ENCODE assay signal across 32 cellular contexts in genomic region chr20:60063739-60064138, GRCh38.
DNase-seq lines count a peak whose midpoint lies in the region; ATAC-seq, FAIRE-seq and TF ChIP-seq lines count a peak whose summit lies in the region.
"Had no signal": no experiment of that assay in that cellular context is flagged by ENCODE, and none has a peak within 500 bp of the region (broad histone marks: within the 10 kb centered on the region; RNA-seq: fewer than 3 reads in every experiment).

No MANE protein-coding gene starts in this region.

- CTCF ChIA-PET in activated CD4-positive, alpha-beta T cell treated with anti-CD3 and anti-CD28 coated beads, Interleukin-2, amount 10 ng/mL, durations not matched to agents 7 days and 5 days (lab: Charles Lee) = interaction anchor here (0.6 kb wide), 1 partner anchor 1080 kb away, joined by 3 read pairs; no protein-coding TSS in a partner anchor

- peaks cover 9% of the 10 kb centered on the region for H3K9me3 ChIP-seq in astrocyte (ENCODE audit: insufficient read depth, low read depth, low read length)
- no peaks in the 10 kb centered on the region for H3K9me3 ChIP-seq in upper lobe of right lung
- H3K9me3 ChIP-seq: esophagus squamous epithelium, pancreas, Peyer's patch had no signal

- H3K27ac Mint-ChIP-seq in activated CD4-positive, alpha-beta T cell treated with anti-CD3 and anti-CD28 coated beads, Interleukin-2, amount 10 ng/mL, durations not matched to agents 7 days and 5 days = peak overlapping the region; percentile 11
- H3K27ac Mint-ChIP-seq in astrocyte (ENCODE audit: unreplicated experiment) (no peak overlapping the region), nephron (peak overlapping the region; percentile 93 to 95 (median 94))
- H3K27ac Mint-ChIP-seq: activated naive CD8-positive, alpha-beta T cell treated with anti-CD3 and anti-CD28 coated beads, Interleukin-2, amount 10 ng/mL, durations not matched to agents 7 days and 5 days; mesothelial cell of epicardium; stimulated activated memory B cell treated with anti-CD40 and anti-IgM and Interleukin-4, amounts not matched to agents 10 μg/mL and 1 μg/mL and 100 μg/mL, for 72 hours had no signal

- H3K4me1 ChIP-seq in astrocyte (ENCODE audit: insufficient read depth, low read length) (peaks cover 7% of the 10 kb centered on the region), upper lobe of right lung (peaks cover 2% of the 10 kb centered on the region)
- H3K4me1 ChIP-seq: pancreas, Peyer's patch had no signal

- H2AFZ ChIP-seq in astrocyte (ENCODE audit: low read depth, low read length) = no peak overlapping the region

- intact Hi-C loops in upper lobe of right lung (cut with DNase I) = no loop called here

- no peak overlapping the region for H3K9ac ChIP-seq in astrocyte (ENCODE audit: low read length)

- no peak for TF ChIP-seq CTCF in astrocyte (IDR thresholded peaks at IDR 0.05; ENCODE audit: insufficient read depth, low read depth, low read length)
- no peak for TF ChIP-seq CTCF in nephron (IDR thresholded peaks at IDR 0.05; ENCODE audit: unreplicated experiment in 3 of 3)
- TF ChIP-seq CTCF in upper lobe of right lung (IDR thresholded peaks at IDR 0.05) = no peak

- H3K27ac ChIP-seq in astrocyte (ENCODE audit: low read depth, low read length) (no peak overlapping the region), upper lobe of right lung (peak overlapping the region; percentile 6)
- H3K27ac ChIP-seq: 22Rv1, pancreas, Peyer's patch had no signal

- no peak overlapping the region for H3K4me3 Mint-ChIP-seq in activated CD4-positive, alpha-beta T cell treated with anti-CD3 and anti-CD28 coated beads, Interleukin-2, amount 10 ng/mL, durations not matched to agents 7 days and 5 days
- H3K4me3 Mint-ChIP-seq in astrocyte (ENCODE audit: unreplicated experiment) = no peak overlapping the region
- no peak overlapping the region for H3K4me3 Mint-ChIP-seq in nephron
- H3K4me3 Mint-ChIP-seq: activated CD4-positive, alpha-beta memory T cell treated with anti-CD3 and anti-CD28 coated beads, Interleukin-2, amount 10 ng/mL, durations not matched to agents 7 days and 5 days; activated naive CD8-positive, alpha-beta T cell treated with anti-CD3 and anti-CD28 coated beads, Interleukin-2, amount 10 ng/mL, durations not matched to agents 7 days and 5 days; CD4-positive, CD25-positive, alpha-beta regulatory T cell; mesothelial cell of epicardium; stimulated activated memory B cell treated with anti-CD40 and anti-IgM and Interleukin-4, amounts not matched to agents 10 μg/mL and 1 μg/mL and 100 μg/mL, for 72 hours had no signal

- FAIRE-seq in astrocyte (lab: Jason Lieb, UNC) = no peak
- FAIRE-seq: GM12891, H1, pancreas, urothelium cell line had no signal

- ATAC-seq in upper lobe of right lung = no peak
- no peak for ATAC-seq in GM19395 (IDR thresholded peaks at IDR 0.05; ENCODE audit: unreplicated experiment)
- ATAC-seq: naive thymus-derived CD4-positive, alpha-beta T cell; stimulated activated memory B cell treated with anti-CD40 and anti-IgM and Interleukin-4, amounts not matched to agents 10 μg/mL and 1 μg/mL and 100 μg/mL, for 72 hours had no signal

- H3K36me3 ChIP-seq in astrocyte (ENCODE audit: insufficient read depth, low read length) (no peaks in the 10 kb centered on the region), upper lobe of right lung (no peaks in the 10 kb centered on the region)
- H3K36me3 ChIP-seq: esophagus squamous epithelium, pancreas, Peyer's patch had no signal

- no peak for DNase-seq in activated CD4-positive, alpha-beta T cell treated with anti-CD3 and anti-CD28 coated beads, Interleukin-2, amount 10 ng/mL, durations not matched to agents 7 days and 5 days
- DNase-seq in activated CD4-positive, alpha-beta T cell treated with anti-CD3 and anti-CD28 coated beads, Interleukin-2, amount 50 U/mL, for 48 hours = no peak
- DNase-seq in astrocyte (ENCODE audit: low read depth) (no peak), upper lobe of right lung (no peak), NCI-H526 (lab: John Stamatoyannopoulos, UW) (no peak)
- DNase-seq in activated naive CD4-positive, alpha-beta T cell (lab: John Stamatoyannopoulos, UW) = no peak
- DNase-seq: activated CD4-positive, alpha-beta memory T cell treated with anti-CD3 and anti-CD28 coated beads, Interleukin-2, amount 10 ng/mL, durations not matched to agents 7 days and 5 days; activated effector memory CD4-positive, alpha-beta T cell treated with anti-CD3 and anti-CD28 coated beads, Interleukin-2, amount 50 U/mL, for 16 hours; activated naive CD8-positive, alpha-beta T cell treated with anti-CD3 and anti-CD28 coated beads, Interleukin-2, amount 10 ng/mL, durations not matched to agents 7 days and 5 days; CD4-positive, CD25-positive, alpha-beta regulatory T cell; central memory CD4-positive, alpha-beta T cell; dermis blood vessel endothelial cell; esophagus squamous epithelium; hippocampal formation; left ventricle myocardium superior; naive thymus-derived CD4-positive, alpha-beta T cell; NCI-H1092 treated with DMSO at 0.1 percent for 48 hours; NCI-H1930; NCI-H69; pancreas; Peyer's patch; retina; stimulated activated CD4-positive, alpha-beta T cell treated with anti-CD3 and anti-CD28 coated beads, Interleukin-4, amount 100 ng/mL, for 24 hours; T-helper 1 cell had no signal

- H4K20me1 ChIP-seq in astrocyte (ENCODE audit: insufficient read depth, low read length) = no peaks in the 10 kb centered on the region

- H3K4me3 ChIP-seq in astrocyte (ENCODE audit: insufficient read depth, low read depth, low read length) = no peak overlapping the region
- no peak overlapping the region for H3K4me3 ChIP-seq in upper lobe of right lung
- H3K4me3 ChIP-seq: esophagus squamous epithelium, pancreas, Peyer's patch had no signal

- H3K27me3 Mint-ChIP-seq in activated CD4-positive, alpha-beta T cell treated with anti-CD3 and anti-CD28 coated beads, Interleukin-2, amount 10 ng/mL, durations not matched to agents 7 days and 5 days = no peaks in the 10 kb centered on the region
- peaks cover 25% of the 10 kb centered on the region for H3K27me3 Mint-ChIP-seq in astrocyte (ENCODE audit: low read depth, unreplicated experiment)
- H3K27me3 Mint-ChIP-seq in nephron (ENCODE audit: low read depth) = peaks cover 28% of the 10 kb centered on the region
- H3K27me3 Mint-ChIP-seq: activated CD4-positive, alpha-beta memory T cell treated with anti-CD3 and anti-CD28 coated beads, Interleukin-2, amount 10 ng/mL, durations not matched to agents 7 days and 5 days; naive thymus-derived CD4-positive, alpha-beta T cell; stimulated activated memory B cell treated with anti-CD40 and anti-IgM and Interleukin-4, amounts not matched to agents 10 μg/mL and 1 μg/mL and 100 μg/mL, for 72 hours had no signal

- H3K9me3 Mint-ChIP-seq in activated CD4-positive, alpha-beta T cell treated with anti-CD3 and anti-CD28 coated beads, Interleukin-2, amount 10 ng/mL, durations not matched to agents 7 days and 5 days = peaks cover 9% of the 10 kb centered on the region
- peaks cover 6% of the 10 kb centered on the region for H3K9me3 Mint-ChIP-seq in astrocyte (ENCODE audit: unreplicated experiment)
- H3K9me3 Mint-ChIP-seq in nephron = no peaks in the 10 kb centered on the region
- H3K9me3 Mint-ChIP-seq: activated naive CD8-positive, alpha-beta T cell treated with anti-CD3 and anti-CD28 coated beads, Interleukin-2, amount 10 ng/mL, durations not matched to agents 7 days and 5 days; CD4-positive, CD25-positive, alpha-beta regulatory T cell; mesothelial cell of epicardium; stimulated activated memory B cell treated with anti-CD40 and anti-IgM and Interleukin-4, amounts not matched to agents 10 μg/mL and 1 μg/mL and 100 μg/mL, for 72 hours had no signal

- no peaks in the 10 kb centered on the region for H3K27me3 ChIP-seq in astrocyte (ENCODE audit: insufficient read depth, low read length)
- no peaks in the 10 kb centered on the region for H3K27me3 ChIP-seq in upper lobe of right lung
- H3K27me3 ChIP-seq: esophagus squamous epithelium, pancreas, Peyer's patch had no signal

- no peaks in the 10 kb centered on the region for H3K79me2 ChIP-seq in astrocyte (ENCODE audit: insufficient read depth, low read length)

- peaks cover 3% of the 10 kb centered on the region for H3K36me3 Mint-ChIP-seq in activated CD4-positive, alpha-beta T cell treated with anti-CD3 and anti-CD28 coated beads, Interleukin-2, amount 10 ng/mL, durations not matched to agents 7 days and 5 days (ENCODE audit: low read depth)
- H3K36me3 Mint-ChIP-seq in astrocyte (ENCODE audit: low read depth, unreplicated experiment) = no peaks in the 10 kb centered on the region
- no peaks in the 10 kb centered on the region for H3K36me3 Mint-ChIP-seq in nephron (ENCODE audit: low read depth)
- H3K36me3 Mint-ChIP-seq: mesothelial cell of epicardium; stimulated activated memory B cell treated with anti-CD40 and anti-IgM and Interleukin-4, amounts not matched to agents 10 μg/mL and 1 μg/mL and 100 μg/mL, for 72 hours had no signal

- peaks cover 26% of the 10 kb centered on the region for H3K4me1 Mint-ChIP-seq in activated CD4-positive, alpha-beta T cell treated with anti-CD3 and anti-CD28 coated beads, Interleukin-2, amount 10 ng/mL, durations not matched to agents 7 days and 5 days
- H3K4me1 Mint-ChIP-seq in astrocyte (ENCODE audit: low read depth, unreplicated experiment) (peaks cover 13% of the 10 kb centered on the region), nephron (peaks cover 42% of the 10 kb centered on the region)

- peak overlapping the region; percentile 49 for H3K4me2 ChIP-seq in astrocyte (ENCODE audit: low read length)

- POLR2A ChIA-PET in activated CD4-positive, alpha-beta T cell treated with anti-CD3 and anti-CD28 coated beads, Interleukin-2, amount 10 ng/mL, durations not matched to agents 7 days and 5 days (lab: Charles Lee) = no interaction called here
